Comparison of ENCODE assay signal across 1 cellular context in the genomic region with DNA sequence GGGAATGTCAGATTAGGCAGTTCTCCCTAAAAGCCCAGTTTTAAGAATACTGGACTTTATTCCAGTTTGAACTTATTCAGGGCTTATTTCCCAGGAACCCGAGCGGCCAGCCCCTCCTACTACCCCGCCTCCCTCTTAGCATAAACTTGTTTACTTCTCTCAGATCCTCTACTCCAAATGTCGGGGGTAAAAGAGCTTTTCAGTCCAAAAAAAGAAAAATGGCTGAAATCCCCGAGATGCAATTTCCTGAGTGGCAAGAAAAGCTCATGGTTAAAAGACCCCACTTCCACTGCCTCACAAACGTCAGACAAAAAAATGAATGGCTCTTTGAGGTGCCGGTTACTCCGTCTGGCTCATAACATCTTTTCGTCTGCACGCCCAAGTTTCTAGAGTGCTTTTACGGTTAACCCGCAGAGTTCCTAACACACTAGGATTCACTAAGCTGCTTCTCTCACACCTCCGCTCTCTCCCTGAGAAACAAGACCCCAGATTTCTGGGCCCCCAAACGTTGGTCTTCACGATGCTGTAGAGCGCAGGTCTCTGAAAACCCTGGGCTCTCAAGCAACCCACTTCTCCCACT.
TF ChIP-seq lines count a peak whose summit lies in the region.

No MANE protein-coding gene starts in this region.

TF ChIP-seq in WTC11, 78 proteins besides CTCF, POLR2A, EP300 and RAD21:
- TF ChIP-seq, protein P1, sequence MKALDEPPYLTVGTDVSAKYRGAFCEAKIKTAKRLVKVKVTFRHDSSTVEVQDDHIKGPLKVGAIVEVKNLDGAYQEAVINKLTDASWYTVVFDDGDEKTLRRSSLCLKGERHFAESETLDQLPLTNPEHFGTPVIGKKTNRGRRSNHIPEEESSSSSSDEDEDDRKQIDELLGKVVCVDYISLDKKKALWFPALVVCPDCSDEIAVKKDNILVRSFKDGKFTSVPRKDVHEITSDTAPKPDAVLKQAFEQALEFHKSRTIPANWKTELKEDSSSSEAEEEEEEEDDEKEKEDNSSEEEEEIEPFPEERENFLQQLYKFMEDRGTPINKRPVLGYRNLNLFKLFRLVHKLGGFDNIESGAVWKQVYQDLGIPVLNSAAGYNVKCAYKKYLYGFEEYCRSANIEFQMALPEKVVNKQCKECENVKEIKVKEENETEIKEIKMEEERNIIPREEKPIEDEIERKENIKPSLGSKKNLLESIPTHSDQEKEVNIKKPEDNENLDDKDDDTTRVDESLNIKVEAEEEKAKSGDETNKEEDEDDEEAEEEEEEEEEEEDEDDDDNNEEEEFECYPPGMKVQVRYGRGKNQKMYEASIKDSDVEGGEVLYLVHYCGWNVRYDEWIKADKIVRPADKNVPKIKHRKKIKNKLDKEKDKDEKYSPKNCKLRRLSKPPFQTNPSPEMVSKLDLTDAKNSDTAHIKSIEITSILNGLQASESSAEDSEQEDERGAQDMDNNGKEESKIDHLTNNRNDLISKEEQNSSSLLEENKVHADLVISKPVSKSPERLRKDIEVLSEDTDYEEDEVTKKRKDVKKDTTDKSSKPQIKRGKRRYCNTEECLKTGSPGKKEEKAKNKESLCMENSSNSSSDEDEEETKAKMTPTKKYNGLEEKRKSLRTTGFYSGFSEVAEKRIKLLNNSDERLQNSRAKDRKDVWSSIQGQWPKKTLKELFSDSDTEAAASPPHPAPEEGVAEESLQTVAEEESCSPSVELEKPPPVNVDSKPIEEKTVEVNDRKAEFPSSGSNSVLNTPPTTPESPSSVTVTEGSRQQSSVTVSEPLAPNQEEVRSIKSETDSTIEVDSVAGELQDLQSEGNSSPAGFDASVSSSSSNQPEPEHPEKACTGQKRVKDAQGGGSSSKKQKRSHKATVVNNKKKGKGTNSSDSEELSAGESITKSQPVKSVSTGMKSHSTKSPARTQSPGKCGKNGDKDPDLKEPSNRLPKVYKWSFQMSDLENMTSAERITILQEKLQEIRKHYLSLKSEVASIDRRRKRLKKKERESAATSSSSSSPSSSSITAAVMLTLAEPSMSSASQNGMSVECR (CRISPR knock-in tag; IDR thresholded peaks at IDR 0.05; ENCODE audit: borderline replicate concordance) = 0 out of 2 replicates have a peak, but pooled peaks have one; percentile 76
- TF ChIP-seq, protein P2, sequence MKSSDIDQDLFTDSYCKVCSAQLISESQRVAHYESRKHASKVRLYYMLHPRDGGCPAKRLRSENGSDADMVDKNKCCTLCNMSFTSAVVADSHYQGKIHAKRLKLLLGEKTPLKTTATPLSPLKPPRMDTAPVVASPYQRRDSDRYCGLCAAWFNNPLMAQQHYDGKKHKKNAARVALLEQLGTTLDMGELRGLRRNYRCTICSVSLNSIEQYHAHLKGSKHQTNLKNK (CRISPR knock-in tag; IDR thresholded peaks at IDR 0.05) = no peak
